In the genomic region with DNA sequence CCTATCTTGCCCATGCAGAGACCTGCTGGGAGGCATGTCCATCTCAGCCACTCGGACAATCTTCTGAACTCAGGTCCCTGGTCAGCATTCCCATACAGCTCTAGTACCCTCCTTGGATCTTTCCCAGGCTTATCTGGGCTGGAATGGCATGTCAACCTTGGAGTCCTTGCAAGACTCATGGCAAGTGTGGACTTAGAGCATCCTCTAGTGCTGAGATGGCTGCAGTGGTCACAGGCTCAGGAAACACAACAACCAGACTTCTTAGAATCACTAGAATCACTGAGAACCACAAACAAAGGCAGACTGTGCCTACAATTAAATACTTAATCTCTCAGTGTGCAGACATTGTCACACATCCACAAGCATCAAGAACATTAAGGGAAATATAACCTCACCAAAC, we compare ENCODE assay signal across 12 cellular contexts.
DNase-seq lines count a peak whose midpoint lies in the region; ATAC-seq and TF ChIP-seq lines count a peak whose summit lies in the region.
"Had no signal": no experiment of that assay in that cellular context is flagged by ENCODE, and none has a peak within 500 bp of the region (broad histone marks: within the 10 kb centered on the region; RNA-seq: fewer than 3 reads in every experiment).

No MANE protein-coding gene starts in this region.

- no peaks in the 10 kb centered on the region for H3K4me1 ChIP-seq in heart right ventricle
- H3K4me1 ChIP-seq in heart left ventricle, result no peaks in the 10 kb centered on the region
- no peaks in the 10 kb centered on the region for H3K4me1 ChIP-seq in testis
- H3K4me1 ChIP-seq in uterus, result no peaks in the 10 kb centered on the region
- H3K4me1 ChIP-seq: parathyroid adenoma had no signal

- WGBS in heart right ventricle, 2 donors, result 60 to 72% methylated on average over 1 of the region's 1 CpG
- 60 to 67% (median 63%) methylated on average over 1 of the region's 1 CpG for WGBS in heart left ventricle, 4 donors
- WGBS in testis, 2 donors, result 67 to 100% methylated on average over 1 of the region's 1 CpG

- H3K27me3 ChIP-seq in heart right ventricle (peaks cover 0 to 10% (median 0%) of the 10 kb centered on the region in 7 donors), heart left ventricle (peaks cover 0 to 5% (median 0%) of the 10 kb centered on the region in 9 donors), testis (no peaks in the 10 kb centered on the region), uterus (no peaks in the 10 kb centered on the region)

- intact Hi-C loops in heart right ventricle (cut with DNase I), result no loop called here
- intact Hi-C loops in heart left ventricle (cut with DNase I), result no loop called here
- intact Hi-C loops in testis (cut with DNase I; ENCODE audit: low total_unique reads), result no loop called here
- intact Hi-C loops in uterus (cut with DNase I; ENCODE audit: low total_unique reads), result no loop called here

- H3K4me3 ChIP-seq in heart right ventricle (no peak overlapping the region), heart left ventricle (no peak overlapping the region), fibroblast of the aortic adventitia (ENCODE audit: low read depth, low read length) (no peak overlapping the region), testis (no peak overlapping the region), uterus (no peak overlapping the region)

- TF ChIP-seq CTCF in heart right ventricle (IDR thresholded peaks at IDR 0.05) (peak in 6 of 9 donors; percentile 15 to 38 (median 25)), heart left ventricle (IDR thresholded peaks at IDR 0.05) (peak in 4 of 12 donors; percentile 16 to 44 (median 22)), fibroblast of the aortic adventitia (IDR thresholded peaks at IDR 0.05; ENCODE audit: insufficient read depth, low read length) (peak; percentile 20), testis (IDR thresholded peaks at IDR 0.05) (no peak), uterus (IDR thresholded peaks at IDR 0.05) (no peak)

- H3K9me3 ChIP-seq in heart right ventricle (peaks cover 0 to 6% (median 0%) of the 10 kb centered on the region in 11 donors), heart left ventricle (peaks cover 0 to 3% (median 0%) of the 10 kb centered on the region in 12 donors), testis (no peaks in the 10 kb centered on the region), uterus (no peaks in the 10 kb centered on the region)

- H3K36me3 ChIP-seq in heart right ventricle (no peaks in the 10 kb centered on the region), heart left ventricle (no peaks in the 10 kb centered on the region), testis (ENCODE audit: low read depth, missing control alignments) (no peaks in the 10 kb centered on the region), uterus (no peaks in the 10 kb centered on the region)

- DNase-seq in heart right ventricle (no peak), heart left ventricle (no peak), RKO (ENCODE audit: low spot score) (peak; percentile 18), fibroblast of the aortic adventitia (ENCODE audit: low read depth) (peak; percentile 18), testis (peak; percentile 64), uterus (no peak)
- DNase-seq: activated T-cell treated with anti-CD3 and anti-CD28 coated beads, Interleukin-2, amount 50 U/mL, for 24 hours; CD4-positive, alpha-beta memory T cell; stimulated activated naive CD4-positive, alpha-beta T cell treated with Interleukin-2 at 50 U/mL for 16 hours had no signal

- TF ChIP-seq POLR2A in heart left ventricle (IDR thresholded peaks at IDR 0.05) (no peak), testis (IDR thresholded peaks at IDR 0.05) (no peak), uterus (IDR thresholded peaks at IDR 0.05) (no peak)

- ATAC-seq in heart right ventricle, result peak in 1 of 8 donors; percentile 37
- ATAC-seq in heart left ventricle, result no peak
- no peak for ATAC-seq in HG03025 (IDR thresholded peaks at IDR 0.05; ENCODE audit: low FRiP score, unreplicated experiment)
- no peak for ATAC-seq in GM21717 (IDR thresholded peaks at IDR 0.05; ENCODE audit: unreplicated experiment)

- no peak overlapping the region for H3K27ac ChIP-seq in heart right ventricle
- H3K27ac ChIP-seq in heart left ventricle, result no peak overlapping the region
- H3K27ac ChIP-seq in testis, result no peak overlapping the region
- no peak overlapping the region for H3K27ac ChIP-seq in uterus
- H3K27ac ChIP-seq: parathyroid adenoma had no signal

Comparison
In these comparisons a context has a peak if more than half of its experiments do, and no peak if none do; other contexts are left out.
1. DNase-seq: peak in RKO (single experiment), fibroblast of the aortic adventitia (single experiment) and testis (single experiment); none in heart right ventricle (0 of 2), heart left ventricle (0 of 5) and uterus (0 of 2).
2. CTCF ChIP-seq: peak in heart right ventricle (6 of 9) and fibroblast of the aortic adventitia (single experiment); none in testis (0 of 3) and uterus (0 of 4).